In genomic region chr12:124605150-124605549, GRCh38 we compare ENCODE assay signal across 3 cellular contexts.
TF ChIP-seq lines count a peak whose summit lies in the region.

No MANE protein-coding gene starts in this region.

TF ChIP-seq in IMR-90, 13 proteins besides CTCF, POLR2A, EP300 and RAD21:
- TF ChIP-seq RFX5 (IDR thresholded peaks at IDR 0.05; ENCODE audit: low read depth, low read length) (no peak), ELK1 (IDR thresholded peaks at IDR 0.05; ENCODE audit: borderline replicate concordance, low read depth, low read length) (no peak), CHD1 (IDR thresholded peaks at IDR 0.05; ENCODE audit: low read depth, low read length) (no peak), MAFK (IDR thresholded peaks at IDR 0.05; ENCODE audit: low read depth, low read length) (no peak), MAZ (IDR thresholded peaks at IDR 0.05; ENCODE audit: borderline replicate concordance, low read depth, low read length) (no peak), RCOR1 (IDR thresholded peaks at IDR 0.05; ENCODE audit: insufficient replicate concordance, low read length) (no peak), MXI1 (IDR thresholded peaks at IDR 0.05; ENCODE audit: borderline replicate concordance, low read depth, low read length) (no peak), SMC3 (IDR thresholded peaks at IDR 0.05; ENCODE audit: low read depth, low read length) (no peak), BHLHE40 (IDR thresholded peaks at IDR 0.05; ENCODE audit: low read depth, low read length) (no peak), NFE2L2 (IDR thresholded peaks at IDR 0.05; ENCODE audit: low read depth, low read length) (no peak), FOS (IDR thresholded peaks at IDR 0.05; ENCODE audit: low read depth, low read length) (no peak), USF2 (IDR thresholded peaks at IDR 0.05; ENCODE audit: low read depth, low read length) (no peak), CEBPB (IDR thresholded peaks at IDR 0.05; ENCODE audit: low read depth, low read length) (no peak)
TF ChIP-seq in IMR-90: peak in this region for 0.

TF ChIP-seq in GM12878, 131 proteins besides CTCF, POLR2A, EP300 and RAD21:
- TF ChIP-seq YY1 (IDR thresholded peaks at IDR 0.05; ENCODE audit: low read depth, low read length) = peak; percentile 57; the same call in 1 of the 2 replicates
- TF ChIP-seq ZBED1 (IDR thresholded peaks at IDR 0.05; ENCODE audit: borderline replicate concordance) = no peak

TF ChIP-seq in GM12891, 5 proteins besides CTCF, POLR2A, EP300 and RAD21:
- no peak for TF ChIP-seq TAF1 (IDR thresholded peaks at IDR 0.05; ENCODE audit: low read depth, low read length)
